14 cellular contexts compared by ENCODE assay signal in the genomic region with DNA sequence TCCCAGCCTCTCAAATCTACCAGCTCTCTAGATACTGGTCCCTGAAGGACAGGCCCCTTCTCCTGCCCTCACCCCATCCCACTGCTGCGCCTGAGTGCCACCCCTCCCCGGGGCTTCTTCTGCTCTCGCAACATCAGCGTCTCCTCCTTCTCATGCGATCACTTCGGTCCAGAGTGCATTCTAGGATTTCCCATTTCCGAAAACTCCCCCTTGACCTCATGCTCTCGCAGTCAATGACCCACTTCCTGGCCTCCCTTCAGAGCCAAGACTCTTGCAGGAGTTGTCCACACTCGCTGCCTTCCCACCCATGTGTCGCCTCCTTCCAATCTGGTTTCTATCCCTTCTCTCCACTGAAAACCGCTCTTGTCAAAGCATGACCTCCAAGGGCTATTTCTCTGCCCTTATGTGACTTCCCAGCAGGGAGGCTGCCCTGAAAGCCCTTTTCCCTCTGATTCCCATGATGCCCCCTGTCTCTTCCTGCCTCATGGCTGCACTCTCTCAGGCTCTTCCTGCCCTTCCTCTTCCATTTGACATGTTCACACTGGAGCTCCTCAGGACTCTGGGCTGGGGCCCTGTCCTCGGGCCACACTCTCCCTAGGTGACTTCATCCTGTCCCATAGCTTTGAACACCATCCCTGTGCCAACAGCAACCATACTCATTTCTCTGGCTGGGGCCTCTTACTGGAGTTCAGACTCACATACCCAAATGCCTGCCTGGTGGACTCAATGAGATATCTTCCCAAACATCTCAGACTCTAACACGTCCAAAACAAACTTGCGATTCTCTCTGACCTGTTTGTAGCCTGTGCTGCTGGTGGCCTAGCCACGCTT. TPM values are rescaled to one million over a fixed set of nuclear protein-coding genes. Genes with fewer than 3 reads are reported as not detected.
A peak's percentile ranks its signal among the peaks of the same experiment; 100 is the strongest.
DNase-seq lines count a peak whose midpoint lies in the region; ATAC-seq and TF ChIP-seq lines count a peak whose summit lies in the region.
"Had no signal": no experiment of that assay in that cellular context is flagged by ENCODE, and none has a peak within 500 bp of the region (broad histone marks: within the 10 kb centered on the region; RNA-seq: fewer than 3 reads in every experiment).

No MANE protein-coding gene starts in this region.

- no peak overlapping the region for H3K4me3 ChIP-seq in ACC112 (ENCODE audit: low read depth, low read length)
- no peak overlapping the region for H3K4me3 ChIP-seq in IMR-90 (ENCODE audit: insufficient read depth, low read depth, low read length)
- no peak overlapping the region for H3K4me3 ChIP-seq in lower lobe of right lung

- no peak overlapping the region for H2BK120ac ChIP-seq in IMR-90 (ENCODE audit: low read depth, low read length)

- H3K4me1 ChIP-seq in ACC112 (ENCODE audit: control insufficient read depth, insufficient read depth, low read length, unreplicated experiment) (peaks cover 25% of the 10 kb centered on the region), IMR-90 (ENCODE audit: control insufficient read depth, insufficient read depth, low read length) (peaks cover 6% of the 10 kb centered on the region), lower lobe of right lung (no peaks in the 10 kb centered on the region)

- intact Hi-C loops in IMR-90 (cut with micrococcal nuclease) (no loop called here), lower lobe of right lung (cut with DNase I) (no loop called here)

- H3K79me1 ChIP-seq in IMR-90 (ENCODE audit: low read depth in 1 of 2, low read length in 2 of 2): peaks cover 8 to 27% of the 10 kb centered on the region in 2 experiments

- no peak overlapping the region for H3K4me2 ChIP-seq in IMR-90 (ENCODE audit: low read depth, low read length)

- H3K18ac ChIP-seq in IMR-90 (ENCODE audit: low read depth, low read length): no peak overlapping the region

- H2BK20ac ChIP-seq in IMR-90 (ENCODE audit: low read depth, low read length): no peak overlapping the region

- H2AFZ ChIP-seq in ACC112 (ENCODE audit: low read length, unreplicated experiment) (no peak overlapping the region), IMR-90 (replicated peaks; ENCODE audit: low read length, poor library complexity) (no peak overlapping the region)

- no peaks in the 10 kb centered on the region for H3K27me3 ChIP-seq in ACC112 (ENCODE audit: insufficient read depth, low read length)
- H3K27me3 ChIP-seq in IMR-90 (ENCODE audit: control insufficient read depth, insufficient read depth, low read length): no peaks in the 10 kb centered on the region
- H3K27me3 ChIP-seq in lower lobe of right lung (ENCODE audit: low read depth): no peaks in the 10 kb centered on the region

- peak overlapping the region; percentile 52 for H2AK9ac ChIP-seq in IMR-90 (replicated peaks; ENCODE audit: low read depth, low read length, poor library complexity)

- CTCF ChIA-PET in IMR-90 (lab: Yijun Ruan, JAX): no interaction called here

- H3K9me3 ChIP-seq in IMR-90 (ENCODE audit: control insufficient read depth, insufficient read depth, low read length) (no peaks in the 10 kb centered on the region), lower lobe of right lung (no peaks in the 10 kb centered on the region)

- TF ChIP-seq CTCF in IMR-90 (conservative IDR thresholded peaks at IDR 0.05; ENCODE audit: low read depth, low read length) (no peak), lower lobe of right lung (IDR thresholded peaks at IDR 0.05) (no peak)

- in situ Hi-C loops in IMR-90 (cut with MboI; ENCODE audit: low sequenced_read_pairs): no loop called here

- no peak overlapping the region for H3K56ac ChIP-seq in IMR-90 (ENCODE audit: extremely low read depth, insufficient read depth, low read length)

- no peak for TF ChIP-seq POLR2A in IMR-90 (IDR thresholded peaks at IDR 0.05; ENCODE audit: low read depth, low read length)

- BruUV-seq in IMR-90 (replicated peaks; lab: Mats Ljungman, UMichigan): no TSS peak

- no peak overlapping the region for H3K9ac ChIP-seq in IMR-90 (ENCODE audit: low read depth, low read length)

- H4K20me1 ChIP-seq in IMR-90 (ENCODE audit: insufficient read depth, low read length): peaks cover 7% of the 10 kb centered on the region

- H3K4ac ChIP-seq in IMR-90 (ENCODE audit: low read depth, low read length): no peak overlapping the region

- H3K36me3 ChIP-seq in ACC112 (ENCODE audit: insufficient read depth, low read length) (peaks cover 27% of the 10 kb centered on the region; the same call in 1 of the 2 replicates), IMR-90 (ENCODE audit: control insufficient read depth, insufficient read depth, low read length) (peaks cover 82% of the 10 kb centered on the region), lower lobe of right lung (peaks cover 94% of the 10 kb centered on the region)

- ATAC-seq in IMR-90 (ENCODE audit: low read depth): no peak
- ATAC-seq in lower lobe of right lung: no peak
- ATAC-seq in GM18517 (IDR thresholded peaks at IDR 0.05; ENCODE audit: unreplicated experiment): no peak
- ATAC-seq in HG02759 (IDR thresholded peaks at IDR 0.05; ENCODE audit: unreplicated experiment): no peak
- ATAC-seq in GM19455 (IDR thresholded peaks at IDR 0.05; ENCODE audit: unreplicated experiment): no peak

- TF ChIP-seq RAD21 in IMR-90 (IDR thresholded peaks at IDR 0.05; ENCODE audit: low read length): no peak

- H3K14ac ChIP-seq in IMR-90 (replicated peaks; ENCODE audit: low read depth, low read length): no peak overlapping the region; the same call in 1 of the 2 replicates

- POLR2A ChIA-PET in IMR-90 (lab: Charles Lee; ENCODE audit: unreplicated experiment): no interaction called here

- peaks cover 6% of the 10 kb centered on the region for H3K9me1 ChIP-seq in IMR-90 (ENCODE audit: insufficient read depth, low read length)

- H4K91ac ChIP-seq in IMR-90 (ENCODE audit: insufficient read depth, low read depth, low read length): no peak overlapping the region

- no peak overlapping the region for H2BK15ac ChIP-seq in IMR-90 (ENCODE audit: low read depth, low read length)

- DNase-seq in IMR-90 (no peak), dermis blood vessel endothelial cell (peak; percentile 41), lower lobe of right lung (no peak), EL (no peak)
- DNase-seq: activated CD4-positive, CD25-positive, alpha-beta regulatory T cell treated with anti-CD3 and anti-CD28 coated beads, Interleukin-2, amount 50 U/mL, for 72 hours; activated effector memory CD4-positive, alpha-beta T cell treated with anti-CD3 and anti-CD28 coated beads, Interleukin-2, amount 50 U/mL, for 16 hours; NCI-H187; NCI-H446 treated with DMSO at 0.1 percent for 48 hours; stimulated activated CD4-positive, alpha-beta T cell treated with anti-CD3 and anti-CD28 coated beads, Interleukin-2, amount 100 ng/mL, for 24 hours had no signal

- no peak overlapping the region for H3K23ac ChIP-seq in IMR-90 (ENCODE audit: low read depth, low read length)

- H4K8ac ChIP-seq in IMR-90 (ENCODE audit: low read depth in 2 of 2, low read length in 2 of 2): no peak overlapping the region

- no peak overlapping the region for H2BK5ac ChIP-seq in IMR-90 (ENCODE audit: low read depth, low read length, poor library complexity, severe bottlenecking)

- H2AK5ac ChIP-seq in IMR-90 (ENCODE audit: low read depth, low read length): no peak overlapping the region

- no peak overlapping the region for H4K5ac ChIP-seq in IMR-90 (ENCODE audit: low read depth, low read length)

- 89% methylated on average over 13 of the region's 15 CpGs; no CpG with 5 or more reads in 1 of the 2 experiments for WGBS in IMR-90 (ENCODE audit: extremely low coverage in 2 of 2, insufficient read length in 1 of 2), 2 experiments

- H3K27ac ChIP-seq in ACC112 (ENCODE audit: low read depth, low read length) (peak overlapping the region; percentile 1; the same call in 1 of the 2 replicates), IMR-90 (ENCODE audit: insufficient read depth, low read length) (no peak overlapping the region), lower lobe of right lung (peak overlapping the region; percentile 11)

- no peaks in the 10 kb centered on the region for H3K79me2 ChIP-seq in ACC112 (ENCODE audit: control insufficient read depth, insufficient read depth, low read length, unreplicated experiment)

- dilution Hi-C loops in IMR-90 (cut with HindIII; ENCODE audit: low sequenced_read_pairs, unreplicated experiment): no loop called here

TF ChIP-seq in IMR-90, 13 proteins besides CTCF, POLR2A, EP300 and RAD21:
- TF ChIP-seq, protein P1, sequence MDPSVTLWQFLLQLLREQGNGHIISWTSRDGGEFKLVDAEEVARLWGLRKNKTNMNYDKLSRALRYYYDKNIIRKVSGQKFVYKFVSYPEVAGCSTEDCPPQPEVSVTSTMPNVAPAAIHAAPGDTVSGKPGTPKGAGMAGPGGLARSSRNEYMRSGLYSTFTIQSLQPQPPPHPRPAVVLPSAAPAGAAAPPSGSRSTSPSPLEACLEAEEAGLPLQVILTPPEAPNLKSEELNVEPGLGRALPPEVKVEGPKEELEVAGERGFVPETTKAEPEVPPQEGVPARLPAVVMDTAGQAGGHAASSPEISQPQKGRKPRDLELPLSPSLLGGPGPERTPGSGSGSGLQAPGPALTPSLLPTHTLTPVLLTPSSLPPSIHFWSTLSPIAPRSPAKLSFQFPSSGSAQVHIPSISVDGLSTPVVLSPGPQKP (IDR thresholded peaks at IDR 0.05; ENCODE audit: borderline replicate concordance, low read depth, low read length): no peak
- TF ChIP-seq CEBPB (IDR thresholded peaks at IDR 0.05; ENCODE audit: low read depth, low read length): no peak
- TF ChIP-seq RFX5 (IDR thresholded peaks at IDR 0.05; ENCODE audit: low read depth, low read length): no peak
- TF ChIP-seq SMC3 (IDR thresholded peaks at IDR 0.05; ENCODE audit: low read depth, low read length): no peak

RNA-seq across cellular contexts. Expression of gene LDLRAD2, which starts 46.0 kb away (rescaled TPM):
- total RNA-seq in IMR-90 (2012; rRNA removed) (not detected in 2 replicates), dermis blood vessel endothelial cell (0.05 and 0.17 TPM in 2 replicates), lower lobe of right lung (0.32 TPM)
- 0.05 TPM in 1 of 2 replicates, not detected in the other for polyA plus RNA-seq in IMR-90 (2012; rRNA removed)
- 0.03 and 0.17 TPM in 2 replicates for polyA plus RNA-seq in IMR-90 (2012; cell fraction: cytosol; rRNA removed)
- 0.34 and 0.39 TPM in 2 replicates for polyA plus RNA-seq in IMR-90 (2012; cell fraction: nucleus; rRNA removed; ENCODE audit: low replicate concordance)
- total RNA-seq: HT1080 had no signal
